12 cellular contexts compared by ENCODE assay signal in genomic region chr1:175599212-175599681, GRCh38.
DNase-seq lines count a peak whose midpoint lies in the region; ATAC-seq and TF ChIP-seq lines count a peak whose summit lies in the region.
"Had no signal": no experiment of that assay in that cellular context is flagged by ENCODE, and none has a peak within 500 bp of the region (broad histone marks: within the 10 kb centered on the region; RNA-seq: fewer than 3 reads in every experiment).

No MANE protein-coding gene starts in this region.

- no peaks in the 10 kb centered on the region for H3K9me3 Mint-ChIP-seq in GM23338
- H3K9me3 Mint-ChIP-seq in chondrocyte (ENCODE audit: low read depth): peaks cover 5% of the 10 kb centered on the region
- no peaks in the 10 kb centered on the region for H3K9me3 Mint-ChIP-seq in T-helper 2 cell treated with Interferon-gamma antibody and Interleukin-4, amounts not matched to agents 5 μg/mL and 100 μg/mL, for 36 hours
- H3K9me3 Mint-ChIP-seq: activated T-cell treated with anti-CD3 and anti-CD28 coated beads, Interleukin-2, amount 50 U/mL, for 24 hours had no signal

- H3K9me2 ChIP-seq in GM23338 (ENCODE audit: insufficient read depth): no peaks in the 10 kb centered on the region

- H3K36me3 ChIP-seq in GM23338 (ENCODE audit: insufficient read depth): no peaks in the 10 kb centered on the region; the same call in 1 of the 2 replicates
- H3K36me3 ChIP-seq in mucosa of descending colon (ENCODE audit: low read depth): no peaks in the 10 kb centered on the region
- H3K36me3 ChIP-seq: sigmoid colon had no signal

- H3K27ac Mint-ChIP-seq in GM23338 (no peak overlapping the region), chondrocyte (ENCODE audit: unreplicated experiment) (no peak overlapping the region)
- H3K27ac Mint-ChIP-seq in T-helper 2 cell treated with Interferon-gamma antibody and Interleukin-4, amounts not matched to agents 5 μg/mL and 100 μg/mL, for 36 hours: no peak overlapping the region
- H3K27ac Mint-ChIP-seq: activated T-cell treated with anti-CD3 and anti-CD28 coated beads, Interleukin-2, amount 50 U/mL, for 24 hours had no signal

- no peaks in the 10 kb centered on the region for H4K20me1 ChIP-seq in GM23338 (replicated peaks; ENCODE audit: insufficient read depth)

- H3K4me1 ChIP-seq in GM23338 (ENCODE audit: insufficient read depth): peaks cover 34% of the 10 kb centered on the region
- H3K4me1 ChIP-seq in mucosa of descending colon (ENCODE audit: low read depth): no peaks in the 10 kb centered on the region

- TF ChIP-seq CTCF in GM23338 (conservative IDR thresholded peaks at IDR 0.05; ENCODE audit: low read depth in 2 of 2): no peak
- no peak for TF ChIP-seq CTCF in chondrocyte (IDR thresholded peaks at IDR 0.05)
- TF ChIP-seq CTCF in mucosa of descending colon (IDR thresholded peaks at IDR 0.05): no peak

- intact Hi-C loops in mucosa of descending colon (cut with DNase I, micrococcal nuclease): no loop called here

- ATAC-seq in GM23338: peak; percentile 93
- ATAC-seq in mucosa of descending colon: peak; percentile 49
- ATAC-seq in GM18511 (IDR thresholded peaks at IDR 0.05; ENCODE audit: unreplicated experiment): no peak
- no peak for ATAC-seq in GM21528 (IDR thresholded peaks at IDR 0.05; ENCODE audit: low FRiP score, unreplicated experiment)

- peak overlapping the region; percentile 97 for H2AFZ ChIP-seq in GM23338

- no peaks in the 10 kb centered on the region for H3F3A ChIP-seq in GM23338 (replicated peaks; ENCODE audit: low read depth)

- H3K36me3 Mint-ChIP-seq in GM23338 (ENCODE audit: low read depth): no peaks in the 10 kb centered on the region
- no peaks in the 10 kb centered on the region for H3K36me3 Mint-ChIP-seq in chondrocyte (ENCODE audit: low read depth)
- H3K36me3 Mint-ChIP-seq in T-helper 2 cell treated with Interferon-gamma antibody and Interleukin-4, amounts not matched to agents 5 μg/mL and 100 μg/mL, for 36 hours (ENCODE audit: low read depth): no peaks in the 10 kb centered on the region

- peak overlapping the region; percentile 56 for H3K4me3 ChIP-seq in GM23338
- H3K4me3 ChIP-seq in mucosa of descending colon: no peak overlapping the region
- H3K4me3 ChIP-seq: sigmoid colon had no signal

- peaks cover 30% of the 10 kb centered on the region for H3K27me3 Mint-ChIP-seq in GM23338 (ENCODE audit: insufficient read depth, low read depth, poor library complexity)
- no peaks in the 10 kb centered on the region for H3K27me3 Mint-ChIP-seq in chondrocyte (ENCODE audit: low read depth)
- H3K27me3 Mint-ChIP-seq in T-helper 2 cell treated with Interferon-gamma antibody and Interleukin-4, amounts not matched to agents 5 μg/mL and 100 μg/mL, for 36 hours (ENCODE audit: low read depth): peaks cover 30% of the 10 kb centered on the region

- H3K4me1 Mint-ChIP-seq in GM23338: peaks cover 16% of the 10 kb centered on the region; the same call in 2 of the 3 replicates
- H3K4me1 Mint-ChIP-seq in chondrocyte (ENCODE audit: low read depth): peaks cover 32% of the 10 kb centered on the region
- H3K4me1 Mint-ChIP-seq in T-helper 2 cell treated with Interferon-gamma antibody and Interleukin-4, amounts not matched to agents 5 μg/mL and 100 μg/mL, for 36 hours (ENCODE audit: low read depth): peaks cover 14% of the 10 kb centered on the region

- H3K9me3 ChIP-seq in mucosa of descending colon: no peaks in the 10 kb centered on the region
- H3K9me3 ChIP-seq: sigmoid colon had no signal

- H3K27ac ChIP-seq in GM23338 (ENCODE audit: low read depth): no peak overlapping the region
- H3K27ac ChIP-seq: sigmoid colon had no signal

- H3K79me2 ChIP-seq in GM23338 (replicated peaks; ENCODE audit: insufficient read depth): no peaks in the 10 kb centered on the region

- DNase-seq in G401 (ENCODE audit: low spot score) (peak; percentile 57), GM23338 (ENCODE audit: low spot score) (peak; percentile 84), chondrocyte (ENCODE audit: low spot score) (no peak), mucosa of descending colon (peak in 1 of 3 donors; percentile 62), NCI-H187 treated with DMSO at 0.1 percent for 48 hours (lab: John Stamatoyannopoulos, UW) (no peak)
- no peak for DNase-seq in T-helper 2 cell treated with Interferon-gamma antibody and Interleukin-4, amounts not matched to agents 5 μg/mL and 100 μg/mL, for 36 hours (ENCODE audit: low spot score)
- DNase-seq: activated T-cell treated with anti-CD3 and anti-CD28 coated beads, Interleukin-2, amount 50 U/mL, for 24 hours; cortex of kidney; NCI-H69; sigmoid colon had no signal

- in situ Hi-C loops in G401 (cut with HindIII; ENCODE audit: low sequenced_read_pairs): no loop called here

- H3K4me2 ChIP-seq in GM23338: peak overlapping the region; percentile 77

- peak overlapping the region; percentile 66 for H3K4me3 Mint-ChIP-seq in GM23338
- H3K4me3 Mint-ChIP-seq in chondrocyte (ENCODE audit: unreplicated experiment): peak overlapping the region; percentile 19
- H3K4me3 Mint-ChIP-seq in T-helper 2 cell treated with Interferon-gamma antibody and Interleukin-4, amounts not matched to agents 5 μg/mL and 100 μg/mL, for 36 hours: no peak overlapping the region
- H3K4me3 Mint-ChIP-seq: activated T-cell treated with anti-CD3 and anti-CD28 coated beads, Interleukin-2, amount 50 U/mL, for 24 hours had no signal

- H3K27me3 ChIP-seq in GM23338 (ENCODE audit: insufficient read depth): peaks cover 33% of the 10 kb centered on the region
- H3K27me3 ChIP-seq: sigmoid colon had no signal

TF ChIP-seq in GM23338, 12 proteins besides CTCF, POLR2A, EP300 and RAD21 (continues in another document):
- TF ChIP-seq ETS1 (IDR thresholded peaks at IDR 0.05): no peak
- TF ChIP-seq ZNF462 (CRISPR knock-in tag; IDR thresholded peaks at IDR 0.05): no peak
- no peak for TF ChIP-seq JUNB (IDR thresholded peaks at IDR 0.05; ENCODE audit: unreplicated experiment)
- no peak for TF ChIP-seq CREB1 (CRISPR knock-in tag; IDR thresholded peaks at IDR 0.05; ENCODE audit: low read depth)

Comparison
In these comparisons a context has a peak if more than half of its experiments do, and no peak if none do; other contexts are left out.
1. DNase-seq: peak in G401 (single experiment) and GM23338 (single experiment); none in chondrocyte (single experiment), T-helper 2 cell treated with Interferon-gamma antibody and Interleukin-4, amounts not matched to agents 5 μg/mL and 100 μg/mL, for 36 hours (single experiment) and NCI-H187 treated with DMSO at 0.1 percent for 48 hours (single experiment).
2. ATAC-seq: peak in GM23338 (single experiment) and mucosa of descending colon (single experiment); none in GM18511 (single experiment) and GM21528 (single experiment).